Comparison of ENCODE assay signal across 16 cellular contexts in the genomic region with DNA sequence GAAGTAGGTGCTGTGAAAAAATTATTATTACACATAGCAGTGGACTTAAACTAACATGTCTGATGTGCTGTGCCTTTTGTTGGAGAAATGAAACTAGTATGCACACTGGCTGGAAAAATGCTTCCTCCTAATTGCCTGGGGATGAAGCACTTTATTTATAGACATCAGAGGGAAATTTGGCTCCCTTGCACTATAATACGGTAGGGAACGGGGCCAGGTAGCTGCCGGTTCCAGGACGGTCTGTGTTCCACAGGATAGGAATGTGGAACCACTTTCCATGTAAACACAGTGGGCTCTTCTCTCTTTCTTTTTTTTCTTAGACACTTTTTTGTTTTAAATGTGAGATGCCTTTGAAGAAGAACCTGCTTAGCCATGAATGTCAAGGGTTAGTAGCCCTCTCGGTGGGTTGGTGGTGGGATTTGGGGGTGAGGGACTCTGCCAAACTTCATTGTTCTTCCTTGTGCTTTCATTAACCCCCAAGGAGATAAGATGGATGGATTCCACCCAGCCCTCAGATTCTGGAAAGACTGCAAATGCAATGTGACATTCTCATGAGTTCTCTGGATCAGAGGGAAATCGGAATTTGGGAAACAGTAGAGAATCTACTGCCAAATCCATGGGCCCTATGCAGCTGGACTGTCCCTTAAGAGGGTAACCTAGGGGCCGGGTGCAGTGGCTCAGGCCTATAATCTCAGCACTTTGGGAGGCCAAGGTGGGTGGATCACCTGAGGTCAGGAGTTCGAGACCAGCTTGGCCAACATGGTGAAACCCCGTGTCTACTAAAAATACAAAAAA. TPM values are rescaled to one million over a fixed set of nuclear protein-coding genes. Genes with fewer than 3 reads are reported as not detected.
A peak's percentile ranks its signal among the peaks of the same experiment; 100 is the strongest.
DNase-seq lines count a peak whose midpoint lies in the region; ATAC-seq and TF ChIP-seq lines count a peak whose summit lies in the region.
"Had no signal": no experiment of that assay in that cellular context is flagged by ENCODE, and none has a peak within 500 bp of the region (broad histone marks: within the 10 kb centered on the region; RNA-seq: fewer than 3 reads in every experiment).

No MANE protein-coding gene starts in this region.

- H3K9me3 ChIP-seq in adipocyte (ENCODE audit: control insufficient read depth, low read length) = peaks cover 10% of the 10 kb centered on the region
- peaks cover 0 to 10% (median 0%) of the 10 kb centered on the region in 11 donors for H3K9me3 ChIP-seq in heart right ventricle
- H3K9me3 ChIP-seq in psoas muscle = no peaks in the 10 kb centered on the region
- H3K9me3 ChIP-seq in upper lobe of right lung = no peaks in the 10 kb centered on the region

- ATAC-seq in heart right ventricle (peak; percentile 72 to 94 (median 84)), psoas muscle (peak in 2 of 4 donors; percentile 44 to 51), upper lobe of right lung (no peak), GM18520 (IDR thresholded peaks at IDR 0.05; ENCODE audit: unreplicated experiment) (no peak)
- ATAC-seq in stimulated activated memory B cell treated with anti-CD40 and anti-IgM and Interleukin-4, amounts not matched to agents 10 μg/mL and 1 μg/mL and 100 μg/mL, for 72 hours = no peak
- ATAC-seq: GM23338 had no signal

- peaks cover 24% of the 10 kb centered on the region for H3K27me3 ChIP-seq in adipocyte (replicated peaks; ENCODE audit: control insufficient read depth, insufficient read depth, low read length)
- H3K27me3 ChIP-seq in heart right ventricle = peaks cover 0 to 5% (median 0%) of the 10 kb centered on the region in 7 donors
- H3K27me3 ChIP-seq in psoas muscle (ENCODE audit: insufficient read depth in 3 of 3, low read length in 2 of 3) = no peaks in the 10 kb centered on the region
- H3K27me3 ChIP-seq in upper lobe of right lung = no peaks in the 10 kb centered on the region

- no peak overlapping the region for H3K9ac ChIP-seq in adipocyte (ENCODE audit: low read length)

- H3K36me3 ChIP-seq in adipocyte (ENCODE audit: control insufficient read depth, insufficient read depth, low read length, severe bottlenecking) (no peaks in the 10 kb centered on the region), heart right ventricle (no peaks in the 10 kb centered on the region), psoas muscle (ENCODE audit: insufficient read depth in 1 of 2, low read depth in 1 of 2) (no peaks in the 10 kb centered on the region), upper lobe of right lung (no peaks in the 10 kb centered on the region)

- no peak overlapping the region for H3K27ac Mint-ChIP-seq in stimulated activated memory B cell treated with anti-CD40 and anti-IgM and Interleukin-4, amounts not matched to agents 10 μg/mL and 1 μg/mL and 100 μg/mL, for 72 hours
- H3K27ac Mint-ChIP-seq: CD4-positive, CD25-positive, alpha-beta regulatory T cell; GM23338; IgD-negative memory B cell had no signal

- peak overlapping the region; percentile 25 for H3K4me3 ChIP-seq in adipocyte (ENCODE audit: low read length)
- no peak overlapping the region for H3K4me3 ChIP-seq in heart right ventricle
- H3K4me3 ChIP-seq in psoas muscle = no peak overlapping the region
- H3K4me3 ChIP-seq in upper lobe of right lung = no peak overlapping the region
- H3K4me3 ChIP-seq: GM23338 had no signal

- TF ChIP-seq CTCF in heart right ventricle (IDR thresholded peaks at IDR 0.05) (no peak), psoas muscle (IDR thresholded peaks at IDR 0.05) (no peak), upper lobe of right lung (IDR thresholded peaks at IDR 0.05) (no peak)

- DNase-seq in adipocyte (ENCODE audit: low read depth) (no peak), heart right ventricle (peak; percentile 27 to 35), psoas muscle (peak; percentile 27 to 58), upper lobe of right lung (peak; percentile 8), Ammon's horn (ENCODE audit: low spot score) (no peak)
- DNase-seq: AML-193; CD4-positive, CD25-positive, alpha-beta regulatory T cell; DMS79 treated with DMSO at 0.1 percent for 48 hours; NCI-H1436 treated with DMSO at 0.1 percent for 48 hours; NCI-H2081; NCI-H524 had no signal

- H3K4me3 Mint-ChIP-seq in stimulated activated memory B cell treated with anti-CD40 and anti-IgM and Interleukin-4, amounts not matched to agents 10 μg/mL and 1 μg/mL and 100 μg/mL, for 72 hours = no peak overlapping the region
- H3K4me3 Mint-ChIP-seq: CD4-positive, CD25-positive, alpha-beta regulatory T cell; GM23338; IgD-negative memory B cell had no signal

- WGBS in heart right ventricle, 2 donors = 42 to 50% methylated on average over 9 of the region's 9 CpGs
- WGBS in psoas muscle, 3 donors = 22 to 29% (median 23%) methylated on average over 9 of the region's 9 CpGs

- H3K27ac ChIP-seq in heart right ventricle (peak overlapping the region in 1 of 10 donors; percentile 44), psoas muscle (no peak overlapping the region), upper lobe of right lung (no peak overlapping the region)

- no peaks in the 10 kb centered on the region for H3K36me3 Mint-ChIP-seq in stimulated activated memory B cell treated with anti-CD40 and anti-IgM and Interleukin-4, amounts not matched to agents 10 μg/mL and 1 μg/mL and 100 μg/mL, for 72 hours
- H3K36me3 Mint-ChIP-seq: CD4-positive, CD25-positive, alpha-beta regulatory T cell had no signal

- H3K27me3 Mint-ChIP-seq in stimulated activated memory B cell treated with anti-CD40 and anti-IgM and Interleukin-4, amounts not matched to agents 10 μg/mL and 1 μg/mL and 100 μg/mL, for 72 hours = peaks cover 9% of the 10 kb centered on the region

- intact Hi-C loops in heart right ventricle (cut with DNase I) = no loop called here
- intact Hi-C loops in psoas muscle (cut with DNase I) = no loop called here
- intact Hi-C loops in upper lobe of right lung (cut with DNase I) = no loop called here

- peaks cover 8% of the 10 kb centered on the region for H3K4me1 ChIP-seq in adipocyte (ENCODE audit: control insufficient read depth, insufficient read depth, low read length)
- peaks cover 0 to 12% (median 8%) of the 10 kb centered on the region in 9 donors for H3K4me1 ChIP-seq in heart right ventricle
- H3K4me1 ChIP-seq in psoas muscle = peaks cover 3% of the 10 kb centered on the region
- no peaks in the 10 kb centered on the region for H3K4me1 ChIP-seq in upper lobe of right lung

- H3K9me3 Mint-ChIP-seq in stimulated activated memory B cell treated with anti-CD40 and anti-IgM and Interleukin-4, amounts not matched to agents 10 μg/mL and 1 μg/mL and 100 μg/mL, for 72 hours = peaks cover 13% of the 10 kb centered on the region

- no peaks in the 10 kb centered on the region for H3K4me1 Mint-ChIP-seq in stimulated activated memory B cell treated with anti-CD40 and anti-IgM and Interleukin-4, amounts not matched to agents 10 μg/mL and 1 μg/mL and 100 μg/mL, for 72 hours
- H3K4me1 Mint-ChIP-seq: CD4-positive, CD25-positive, alpha-beta regulatory T cell; GM23338; IgD-negative memory B cell had no signal

RNA-seq across cellular contexts. Expression of a gene that starts 58.0 kb away (rescaled TPM):
- under 1 TPM in 6 of 10 donors, not detected in 4; 0.25 to 0.54 (median 0.35) TPM for total RNA-seq in heart right ventricle
- polyA plus RNA-seq in heart right ventricle = under 1 TPM in 1 of 2 donors, not detected in 1; 0.06 TPM
- under 1 TPM; 0.36 to 0.94 (median 0.62) TPM for total RNA-seq in psoas muscle
- polyA plus RNA-seq in psoas muscle = under 1 TPM; 0.34 to 0.51 (median 0.40) TPM
- total RNA-seq in upper lobe of right lung = not detected
- total RNA-seq: CD4-positive, CD25-positive, alpha-beta regulatory T cell; HT-29 had no signal
- polyA plus RNA-seq: CD4-positive, CD25-positive, alpha-beta regulatory T cell; IgD-negative memory B cell had no signal

Comparison
In these comparisons a context has a peak if more than half of its experiments do, and no peak if none do; other contexts are left out.
1. DNase-seq: peak in heart right ventricle (2 of 2), psoas muscle (2 of 2) and upper lobe of right lung (single experiment); none in adipocyte (single experiment) and Ammon's horn (single experiment).
2. ATAC-seq: peak in heart right ventricle (8 of 8); none in upper lobe of right lung (single experiment), GM18520 (single experiment) and stimulated activated memory B cell treated with anti-CD40 and anti-IgM and Interleukin-4, amounts not matched to agents 10 μg/mL and 1 μg/mL and 100 μg/mL, for 72 hours (single experiment).